Comparison of ENCODE assay signal across 1 cellular context in genomic region chr6:137122612-137123011, GRCh38.
TF ChIP-seq lines count a peak whose summit lies in the region.

No MANE protein-coding gene starts in this region.

TF ChIP-seq in GM12878, 131 proteins besides CTCF, POLR2A, EP300 and RAD21 (continued from another document and continues in another):
- TF ChIP-seq MTA2 (IDR thresholded peaks at IDR 0.05; ENCODE audit: low read depth) (no peak), IRF3 (IDR thresholded peaks at IDR 0.05) (no peak), SREBF1 (IDR thresholded peaks at IDR 0.05; ENCODE audit: low read length) (no peak), NFIC (IDR thresholded peaks at IDR 0.05; ENCODE audit: low read depth, low read length) (peak; percentile 63), RELA (IDR thresholded peaks at IDR 0.05; ENCODE audit: borderline replicate concordance, partially characterized antibody) (no peak), REST (IDR thresholded peaks at IDR 0.05; ENCODE audit: low read depth, low read length) (no peak), POLR2AphosphoS5 (IDR thresholded peaks at IDR 0.05; ENCODE audit: low read length) (no peak), SUZ12 (IDR thresholded peaks at IDR 0.05; ENCODE audit: unreplicated experiment) (no peak), CBX3 (IDR thresholded peaks at IDR 0.05; ENCODE audit: borderline replicate concordance, low read depth) (no peak), RCOR1 (conservative IDR thresholded peaks at IDR 0.05; ENCODE audit: low read depth, low read length) (no peak), KLF5 (IDR thresholded peaks at IDR 0.05; ENCODE audit: partially characterized antibody) (no peak), MTA3 (IDR thresholded peaks at IDR 0.05; ENCODE audit: borderline replicate concordance, low read length) (no peak), TBL1XR1 (IDR thresholded peaks at IDR 0.05; ENCODE audit: low read depth, low read length) (no peak), KAT2A (conservative IDR thresholded peaks at IDR 0.05; ENCODE audit: control insufficient read depth, low read depth, low read length) (no peak), RUNX3 (IDR thresholded peaks at IDR 0.05; ENCODE audit: low read length) (peak; percentile 52), CEBPB (IDR thresholded peaks at IDR 0.05; ENCODE audit: borderline replicate concordance in 1 of 2, low read depth in 2 of 2, low read length in 2 of 2) (no peak), MEF2A (IDR thresholded peaks at IDR 0.05; ENCODE audit: insufficient read depth, low read depth, low read length) (peak; percentile 70), SMAD5 (IDR thresholded peaks at IDR 0.05; ENCODE audit: low read depth) (no peak), CUX1 (IDR thresholded peaks at IDR 0.05; ENCODE audit: insufficient replicate concordance, low read depth, low read length) (no peak), HSF1 (IDR thresholded peaks at IDR 0.05; ENCODE audit: low read depth, low read length) (no peak), ESRRA (IDR thresholded peaks at IDR 0.05; ENCODE audit: low read length) (no peak), CREB1 (IDR thresholded peaks at IDR 0.05; ENCODE audit: low read depth) (no peak), MYC (IDR thresholded peaks at IDR 0.05; ENCODE audit: insufficient read depth, insufficient read length, insufficient replicate concordance, low read length, severe bottlenecking) (no peak), RBBP5 (conservative IDR thresholded peaks at IDR 0.05) (no peak), CBFB (IDR thresholded peaks at IDR 0.05; ENCODE audit: low read depth) (no peak), MAX (IDR thresholded peaks at IDR 0.05; ENCODE audit: low read depth, low read length) (no peak), BRCA1 (IDR thresholded peaks at IDR 0.05; ENCODE audit: low read depth, low read length) (no peak), FOS (IDR thresholded peaks at IDR 0.05; ENCODE audit: borderline replicate concordance, extremely low read depth, insufficient read length) (no peak), MXI1 (IDR thresholded peaks at IDR 0.05; ENCODE audit: low read depth, low read length) (no peak), CREM (IDR thresholded peaks at IDR 0.05; ENCODE audit: low read depth) (peak; percentile 59; the same call in 1 of the 2 replicates), YY1 (IDR thresholded peaks at IDR 0.05; ENCODE audit: low read depth, low read length) (no peak), PRDM15 (CRISPR knock-in tag; IDR thresholded peaks at IDR 0.05) (no peak), ZNF592 (IDR thresholded peaks at IDR 0.05) (no peak), ZZZ3 (IDR thresholded peaks at IDR 0.05; ENCODE audit: control insufficient read depth, insufficient read length, low read depth) (no peak), CHD4 (IDR thresholded peaks at IDR 0.05) (no peak), FOXK2 (IDR thresholded peaks at IDR 0.05) (no peak), NR2F1 (conservative IDR thresholded peaks at IDR 0.05) (no peak), TCF3 (IDR thresholded peaks at IDR 0.05; ENCODE audit: borderline replicate concordance, insufficient read depth, low read depth, low read length) (peak; percentile 26; the same call in 1 of the 2 replicates), SKIL (IDR thresholded peaks at IDR 0.05; ENCODE audit: low read depth, poor library complexity, severe bottlenecking) (no peak)
